Comparison of ENCODE assay signal across 6 cellular contexts in genomic region chr20:48124960-48125359, GRCh38.
"Had no signal": no experiment of that assay in that cellular context is flagged by ENCODE, and none has a peak within 500 bp of the region (broad histone marks: within the 10 kb centered on the region; RNA-seq: fewer than 3 reads in every experiment).

No MANE protein-coding gene starts in this region.

- H3K27ac ChIP-seq: GM23248 had no signal

- H3K36me3 ChIP-seq: HAP-1 had no signal

- H3K4me3 ChIP-seq: GM23248, HAP-1 had no signal

- H2AFZ ChIP-seq: GM23248 had no signal

- H3K9me3 ChIP-seq: HAP-1 had no signal

- H3K9ac ChIP-seq: GM23248 had no signal

- ATAC-seq: HCT116 had no signal

- H3K4me1 ChIP-seq: HAP-1 had no signal

- DNase-seq: GM23248, GOT3, H7, HFFc6 had no signal
